In the genomic region with DNA sequence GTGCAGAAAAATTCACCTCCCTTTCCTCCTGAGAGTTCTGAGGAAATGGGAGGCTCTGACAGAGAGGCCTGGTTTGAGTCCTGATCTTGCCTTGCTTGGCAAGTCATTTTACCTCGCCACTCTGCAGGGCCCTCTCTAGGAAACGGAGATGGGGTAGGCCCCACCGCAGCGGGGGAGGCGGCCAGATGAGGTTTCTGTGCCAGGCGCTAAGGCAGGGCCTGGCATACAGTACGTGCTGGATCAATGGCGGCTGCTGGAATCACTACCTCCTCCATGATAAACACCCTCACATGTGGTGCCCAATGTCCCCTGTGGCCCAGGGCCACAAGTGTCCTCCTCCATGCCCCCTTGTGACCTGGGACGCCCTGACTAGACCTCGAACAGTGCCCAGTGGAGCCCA, we compare ENCODE assay signal across 9 cellular contexts. TPM values are rescaled to one million over a fixed set of nuclear protein-coding genes. Genes with fewer than 3 reads are reported as not detected.
DNase-seq lines count a peak whose midpoint lies in the region; ATAC-seq and TF ChIP-seq lines count a peak whose summit lies in the region.
"Had no signal": no experiment of that assay in that cellular context is flagged by ENCODE, and none has a peak within 500 bp of the region (broad histone marks: within the 10 kb centered on the region; RNA-seq: fewer than 3 reads in every experiment).

No MANE protein-coding gene starts in this region.

- no peak for DNase-seq in activated T-cell treated with anti-CD3 and anti-CD28 coated beads, Interleukin-2, amount 50 U/mL, for 4 hours
- DNase-seq in activated T-cell treated with anti-CD3 and anti-CD28 coated beads, Interleukin-2, amount 50 U/mL, for 1 hour: no peak
- DNase-seq in Panc1 (ENCODE audit: low read depth, low spot score) (no peak), endothelial cell (ENCODE audit: low spot score) (no peak)
- DNase-seq: OCI-M1 had no signal

- H3K27me3 Mint-ChIP-seq in activated T-cell treated with anti-CD3 and anti-CD28 coated beads, Interleukin-2, amount 50 U/mL, for 4 hours (ENCODE audit: low read depth): peaks cover 2% of the 10 kb centered on the region
- H3K27me3 Mint-ChIP-seq in endothelial cell (ENCODE audit: unreplicated experiment): peaks cover 22% of the 10 kb centered on the region

- H3K4me1 ChIP-seq in Panc1 (ENCODE audit: control insufficient read depth, insufficient read depth, low read length): peaks cover 28% of the 10 kb centered on the region

- H3K4me3 Mint-ChIP-seq in activated T-cell treated with anti-CD3 and anti-CD28 coated beads, Interleukin-2, amount 50 U/mL, for 4 hours: peak overlapping the region; percentile 80
- H3K4me3 Mint-ChIP-seq in endothelial cell (ENCODE audit: unreplicated experiment): no peak overlapping the region

- peak overlapping the region; percentile 10; the same call in 1 of the 2 replicates for H3K27ac ChIP-seq in Panc1 (ENCODE audit: low read length)
- H3K27ac ChIP-seq in skin epidermis: peak overlapping the region in 18 of 21 experiments; percentile 2 to 98 (median 77)

- TF ChIP-seq CTCF in Panc1 (IDR thresholded peaks at IDR 0.05): no peak
- TF ChIP-seq CTCF in endothelial cell (IDR thresholded peaks at IDR 0.05; ENCODE audit: unreplicated experiment): no peak

- BruUV-seq in Panc1 (replicated peaks; lab: Mats Ljungman, UMichigan): no TSS peak

- no peaks in the 10 kb centered on the region for H3K27me3 ChIP-seq in Panc1 (ENCODE audit: control insufficient read depth, insufficient read depth, low read length)

- peaks cover 19% of the 10 kb centered on the region for H3K4me1 Mint-ChIP-seq in activated T-cell treated with anti-CD3 and anti-CD28 coated beads, Interleukin-2, amount 50 U/mL, for 4 hours (ENCODE audit: low read depth)
- peaks cover 25% of the 10 kb centered on the region for H3K4me1 Mint-ChIP-seq in endothelial cell (ENCODE audit: unreplicated experiment)

- intact Hi-C loops in Panc1 (cut with micrococcal nuclease; ENCODE audit: unreplicated experiment): no loop called here

- H3K9me3 ChIP-seq in Panc1 (ENCODE audit: control insufficient read depth, insufficient read depth, low read depth, low read length): no peaks in the 10 kb centered on the region

- peak overlapping the region; percentile 11 for H3K27ac Mint-ChIP-seq in endothelial cell (ENCODE audit: unreplicated experiment)

- ATAC-seq in activated T-cell treated with anti-CD3 and anti-CD28 coated beads, Interleukin-2, amount 50 U/mL, for 4 hours: no peak
- ATAC-seq in Panc1 (no peak), GM21619 (IDR thresholded peaks at IDR 0.05; ENCODE audit: unreplicated experiment) (no peak), HG03521 (IDR thresholded peaks at IDR 0.05; ENCODE audit: unreplicated experiment) (no peak), GM19455 (IDR thresholded peaks at IDR 0.05; ENCODE audit: unreplicated experiment) (no peak)

- POLR2A ChIA-PET in Panc1 (lab: Charles Lee): no interaction called here

- in situ Hi-C loops in Panc1 (cut with HindIII; ENCODE audit: low pct_unique_long_range_greater_than_20kb, low sequenced_read_pairs): no loop called here

- no peaks in the 10 kb centered on the region; the same call in 1 of the 2 replicates for H3K36me3 ChIP-seq in Panc1 (ENCODE audit: control insufficient read depth, insufficient read depth, low read length)

- H3K36me3 Mint-ChIP-seq in activated T-cell treated with anti-CD3 and anti-CD28 coated beads, Interleukin-2, amount 50 U/mL, for 4 hours (ENCODE audit: insufficient read depth): no peaks in the 10 kb centered on the region
- H3K36me3 Mint-ChIP-seq in endothelial cell (ENCODE audit: low read depth, unreplicated experiment): peaks cover 4% of the 10 kb centered on the region

- H3K9me3 Mint-ChIP-seq in activated T-cell treated with anti-CD3 and anti-CD28 coated beads, Interleukin-2, amount 50 U/mL, for 4 hours: no peaks in the 10 kb centered on the region
- H3K9me3 Mint-ChIP-seq in endothelial cell (ENCODE audit: unreplicated experiment): no peaks in the 10 kb centered on the region

- CTCF ChIA-PET in Panc1 (lab: Charles Lee): interaction anchor here (0.5 to 0.7 kb wide), 3 partner anchors 11 to 32 kb away, joined by 3 to 5 read pairs (median 4); no protein-coding TSS in a partner anchor

- H3K4me3 ChIP-seq in Panc1 (ENCODE audit: low read depth in 2 of 2, low read length in 2 of 2) (peak overlapping the region in 1 of 2 experiments; percentile 98; a peak in 2 of 4 replicates), skin epidermis (no peak overlapping the region)

RNA-seq across cellular contexts. Expression of gene PLEKHG5, which starts 0.5 kb away (rescaled TPM):
- 1 to 10 TPM; 1.2 to 2.1 (median 1.4) TPM for total RNA-seq in activated T-cell treated with anti-CD3 and anti-CD28 coated beads, Interleukin-2, amount 50 U/mL, for 4 hours
- 6.8 TPM for total RNA-seq in Panc1 (2021; ENCODE audit: unreplicated experiment)
- 10.7 TPM for polyA plus RNA-seq in Panc1 (2012; ENCODE audit: insufficient read length)
- total RNA-seq in endothelial cell (ENCODE audit: unreplicated experiment): 109 TPM

RNA-seq across cellular contexts. Expression of gene TNFRSF25, which starts 26.0 kb away (rescaled TPM):
- total RNA-seq in activated T-cell treated with anti-CD3 and anti-CD28 coated beads, Interleukin-2, amount 50 U/mL, for 4 hours: 100 to 1,000 TPM; 137 to 149 (median 145) TPM
- total RNA-seq in Panc1 (2021; ENCODE audit: unreplicated experiment) (7.0 TPM), endothelial cell (ENCODE audit: unreplicated experiment) (104 TPM)
- polyA plus RNA-seq in Panc1 (2012; ENCODE audit: insufficient read length): 14.2 TPM

Comparison
In these comparisons a context has a peak if more than half of its experiments do, and no peak if none do; other contexts are left out.
1. RNA of gene PLEKHG5, which starts 0.5 kb away (total RNA-seq): 109 TPM in endothelial cell (single experiment); 6.8 TPM in Panc1 (single experiment) and 1.2 to 2.1 TPM in activated T-cell treated with anti-CD3 and anti-CD28 coated beads, Interleukin-2, amount 50 U/mL, for 4 hours; every median in the first group is over 10 times any median in the second.
2. RNA of gene TNFRSF25, which starts 26.0 kb away (total RNA-seq): 137 to 149 TPM in activated T-cell treated with anti-CD3 and anti-CD28 coated beads, Interleukin-2, amount 50 U/mL, for 4 hours and 104 TPM in endothelial cell (single experiment); 7.0 TPM in Panc1 (single experiment); every median in the first group is over 10 times any median in the second.